ENCODE assay signal across 27 cellular contexts in genomic region chr7:101938115-101938514, GRCh38.
A peak's percentile ranks its signal among the peaks of the same experiment; 100 is the strongest.
DNase-seq lines count a peak whose midpoint lies in the region; ATAC-seq and TF ChIP-seq lines count a peak whose summit lies in the region.
"Had no signal": no experiment of that assay in that cellular context is flagged by ENCODE, and none has a peak within 500 bp of the region (broad histone marks: within the 10 kb centered on the region; RNA-seq: fewer than 3 reads in every experiment).

No MANE protein-coding gene starts in this region.

- intact Hi-C loops in esophagus muscularis mucosa (cut with DNase I) = loop anchor here (5.0 kb wide), 1 partner anchor 56 kb away; no protein-coding TSS in a partner anchor

- H4K20me1 ChIP-seq in DOHH2 (ENCODE audit: control insufficient read depth, insufficient read depth, low read depth, low read length) (peaks cover 55% of the 10 kb centered on the region), Karpas-422 (ENCODE audit: insufficient read depth, low read depth, low read length) (no peaks in the 10 kb centered on the region)

- POLR2A ChIA-PET in HEK293T (lab: Yijun Ruan, JAX) = no interaction called here

- H3F3A ChIP-seq in DOHH2 (ENCODE audit: control insufficient read depth, insufficient read depth) = peaks cover 13% of the 10 kb centered on the region

- H3K4me1 ChIP-seq in DOHH2 (ENCODE audit: control insufficient read depth, low read length) (peaks cover 92% of the 10 kb centered on the region), Karpas-422 (ENCODE audit: low read length) (peaks cover 76% of the 10 kb centered on the region), esophagus muscularis mucosa (peaks cover 69 to 89% (median 84%) of the 10 kb centered on the region in 4 donors), skeletal muscle tissue (ENCODE audit: control insufficient read depth in 3 of 3, insufficient read depth in 3 of 3, low read length in 3 of 3) (peaks cover 50 to 68% (median 60%) of the 10 kb centered on the region in 3 donors)
- H3K4me1 ChIP-seq: HAP-1 had no signal

- H3K9me3 ChIP-seq in DOHH2 (ENCODE audit: control insufficient read depth, insufficient read depth, low read length) = no peaks in the 10 kb centered on the region
- H3K9me3 ChIP-seq in Karpas-422 (ENCODE audit: low read length) = no peaks in the 10 kb centered on the region
- no peaks in the 10 kb centered on the region for H3K9me3 ChIP-seq in esophagus muscularis mucosa
- H3K9me3 ChIP-seq in skeletal muscle tissue (ENCODE audit: control insufficient read depth in 3 of 3, low read length in 3 of 3) = no peaks in the 10 kb centered on the region
- H3K9me3 ChIP-seq: HAP-1, tibial artery had no signal

- H3K4me2 ChIP-seq in DOHH2 (ENCODE audit: low read length) = 0 out of 2 replicates have a peak overlapping the region, but pooled peaks have one; percentile 2
- H3K4me2 ChIP-seq in Karpas-422 (ENCODE audit: low read depth, low read length, poor library complexity, severe bottlenecking) = no peak overlapping the region
- H3K4me2 ChIP-seq: KMS-11 had no signal

- TF ChIP-seq EP300 in esophagus muscularis mucosa (IDR thresholded peaks at IDR 0.05) = no peak

- no peak overlapping the region for H2AFZ ChIP-seq in Karpas-422 (ENCODE audit: low read length)

- H3K4me3 ChIP-seq in DOHH2 (ENCODE audit: low read length) = no peak overlapping the region
- no peak overlapping the region for H3K4me3 ChIP-seq in Karpas-422 (ENCODE audit: low read length)
- H3K4me3 ChIP-seq in esophagus muscularis mucosa = no peak overlapping the region
- H3K4me3 ChIP-seq in skeletal muscle tissue (ENCODE audit: low read length in 3 of 3) = no peak overlapping the region
- H3K4me3 ChIP-seq: BLaER1 treated with 17β-estradiol and CSF1 and Interleukin-3, amounts not matched to agents 10 nM and 100 nM; cardiac muscle cell; HAP-1; tibial artery had no signal

- H3K27ac ChIP-seq in DOHH2 (ENCODE audit: low read depth, low read length) (no peak overlapping the region), Karpas-422 (ENCODE audit: low read length) (peak overlapping the region; percentile 42), esophagus muscularis mucosa (replicated peaks in 1 of 4) (peak overlapping the region; percentile 82 to 90 (median 86)), skeletal muscle tissue (ENCODE audit: low read depth, low read length) (peak overlapping the region; percentile 29)
- H3K27ac ChIP-seq: cardiac muscle cell, HL-60, KMS-11 had no signal

- no peak for TF ChIP-seq POLR2A in esophagus muscularis mucosa (IDR thresholded peaks at IDR 0.05; ENCODE audit: low read depth)

- ATAC-seq in HG03342 (IDR thresholded peaks at IDR 0.05; ENCODE audit: unreplicated experiment) = no peak
- ATAC-seq: stimulated activated naive CD8-positive, alpha-beta T cell treated with anti-CD3 and anti-CD28 coated beads, Interleukin-15, amount 100 ng/mL, for 72 hours had no signal

- CTCF ChIA-PET in HEK293T (lab: Yijun Ruan, JAX) = interaction anchor here (0.6 kb wide), 1 partner anchor 272 kb away, joined by 7 read pairs; no protein-coding TSS in a partner anchor

- 93% methylated on average over 5 of the region's 5 CpGs for WGBS in esophagus muscularis mucosa

- TF ChIP-seq CTCF in DOHH2 (IDR thresholded peaks at IDR 0.05; ENCODE audit: low read depth, low read length, poor library complexity, severe bottlenecking) (no peak), esophagus muscularis mucosa (IDR thresholded peaks at IDR 0.05) (no peak)

- H3K27me3 ChIP-seq in DOHH2 (ENCODE audit: control insufficient read depth, low read length) (no peaks in the 10 kb centered on the region), Karpas-422 (ENCODE audit: low read length) (no peaks in the 10 kb centered on the region), esophagus muscularis mucosa (no peaks in the 10 kb centered on the region), skeletal muscle tissue (ENCODE audit: control insufficient read depth in 3 of 3, insufficient read depth in 3 of 3, low read length in 3 of 3) (no peaks in the 10 kb centered on the region)
- H3K27me3 ChIP-seq: BLaER1 treated with 17β-estradiol and CSF1 and Interleukin-3, amounts not matched to agents 10 nM and 100 nM; cardiac muscle cell; tibial artery had no signal

- no peak overlapping the region for H3K9ac ChIP-seq in Karpas-422 (ENCODE audit: low read length)
- no peak overlapping the region for H3K9ac ChIP-seq in skeletal muscle tissue (ENCODE audit: low read depth in 1 of 3, low read length in 3 of 3)
- H3K9ac ChIP-seq: KMS-11 had no signal

- DNase-seq in Karpas-422 (no peak), esophagus muscularis mucosa (ENCODE audit: extremely low spot score) (no peak), HEK293T (ENCODE audit: extremely low spot score) (no peak), NCI-H2196 (lab: John Stamatoyannopoulos, UW; ENCODE audit: unreplicated experiment) (no peak)
- DNase-seq: activated CD4-positive, alpha-beta T cell treated with anti-CD3 and anti-CD28 coated beads, Interleukin-2, amount 50 U/mL, for 1 hour; activated CD4-positive, CD25-positive, alpha-beta regulatory T cell; activated gamma-delta T cell; activated naive CD8-positive, alpha-beta T cell treated with anti-CD3 and anti-CD28 coated beads, Interleukin-2, amount 10 ng/mL, durations not matched to agents 7 days and 5 days; activated T-cell treated with anti-CD3 and anti-CD28 coated beads, Interleukin-2, amount 50 U/mL, for 24 hours; cortex of kidney; effector memory CD4-positive, alpha-beta T cell; MM.1S; NCI-H1417; NCI-H2029 treated with DMSO at 0.1 percent for 48 hours; NCI-H526 treated with DMSO at 0.1 percent for 48 hours; nephron progenitor cell; stimulated activated CD4-positive, alpha-beta T cell treated with anti-CD3 and anti-CD28 coated beads, Interleukin-2, amount 100 ng/mL, for 48 hours; stimulated activated naive CD8-positive, alpha-beta T cell treated with anti-CD3 and anti-CD28 coated beads, Interleukin-15, amount 100 ng/mL, for 72 hours; tibial artery had no signal

- H3K9me2 ChIP-seq in DOHH2 (replicated peaks; ENCODE audit: control insufficient read depth, low read length) = no peaks in the 10 kb centered on the region
- H3K9me2 ChIP-seq in Karpas-422 (replicated peaks; ENCODE audit: insufficient read depth, low read length) = no peaks in the 10 kb centered on the region

- H3K79me2 ChIP-seq in DOHH2 (ENCODE audit: control insufficient read depth, low read length) (peaks cover 96% of the 10 kb centered on the region), Karpas-422 (ENCODE audit: low read length) (peaks cover 89% of the 10 kb centered on the region)

- H3K36me3 ChIP-seq in DOHH2 (ENCODE audit: control insufficient read depth, low read length) (peaks cover 34% of the 10 kb centered on the region), Karpas-422 (ENCODE audit: insufficient read depth, low read length) (peaks cover 14% of the 10 kb centered on the region; the same call in 1 of the 2 replicates), esophagus muscularis mucosa (no peaks in the 10 kb centered on the region), skeletal muscle tissue (ENCODE audit: control insufficient read depth in 3 of 3, insufficient read depth in 3 of 3, low read length in 3 of 3) (no peaks in the 10 kb centered on the region)
- H3K36me3 ChIP-seq: cardiac muscle cell, HAP-1, tibial artery had no signal

TF ChIP-seq in HEK293T, 16 proteins besides CTCF, POLR2A, EP300 and RAD21:
- no peak for TF ChIP-seq ARNT (IDR thresholded peaks at IDR 0.05)
- TF ChIP-seq L3MBTL2 (conservative IDR thresholded peaks at IDR 0.05) = no peak
- no peak for TF ChIP-seq ZNF384 (IDR thresholded peaks at IDR 0.05)
- TF ChIP-seq TARDBP (IDR thresholded peaks at IDR 0.05) = no peak
- no peak for TF ChIP-seq SP1 (IDR thresholded peaks at IDR 0.05)
- TF ChIP-seq HDGF (IDR thresholded peaks at IDR 0.05; ENCODE audit: borderline replicate concordance) = no peak
- no peak for TF ChIP-seq FOXK2 (IDR thresholded peaks at IDR 0.05)
- no peak for TF ChIP-seq FOXA1 (IDR thresholded peaks at IDR 0.05)
- no peak for TF ChIP-seq ELF4 (IDR thresholded peaks at IDR 0.05)
- no peak for TF ChIP-seq FOXM1 (IDR thresholded peaks at IDR 0.05; ENCODE audit: borderline replicate concordance)
- no peak for TF ChIP-seq LEF1 (IDR thresholded peaks at IDR 0.05; ENCODE audit: borderline replicate concordance)
